8 cellular contexts compared by ENCODE assay signal in the genomic region with DNA sequence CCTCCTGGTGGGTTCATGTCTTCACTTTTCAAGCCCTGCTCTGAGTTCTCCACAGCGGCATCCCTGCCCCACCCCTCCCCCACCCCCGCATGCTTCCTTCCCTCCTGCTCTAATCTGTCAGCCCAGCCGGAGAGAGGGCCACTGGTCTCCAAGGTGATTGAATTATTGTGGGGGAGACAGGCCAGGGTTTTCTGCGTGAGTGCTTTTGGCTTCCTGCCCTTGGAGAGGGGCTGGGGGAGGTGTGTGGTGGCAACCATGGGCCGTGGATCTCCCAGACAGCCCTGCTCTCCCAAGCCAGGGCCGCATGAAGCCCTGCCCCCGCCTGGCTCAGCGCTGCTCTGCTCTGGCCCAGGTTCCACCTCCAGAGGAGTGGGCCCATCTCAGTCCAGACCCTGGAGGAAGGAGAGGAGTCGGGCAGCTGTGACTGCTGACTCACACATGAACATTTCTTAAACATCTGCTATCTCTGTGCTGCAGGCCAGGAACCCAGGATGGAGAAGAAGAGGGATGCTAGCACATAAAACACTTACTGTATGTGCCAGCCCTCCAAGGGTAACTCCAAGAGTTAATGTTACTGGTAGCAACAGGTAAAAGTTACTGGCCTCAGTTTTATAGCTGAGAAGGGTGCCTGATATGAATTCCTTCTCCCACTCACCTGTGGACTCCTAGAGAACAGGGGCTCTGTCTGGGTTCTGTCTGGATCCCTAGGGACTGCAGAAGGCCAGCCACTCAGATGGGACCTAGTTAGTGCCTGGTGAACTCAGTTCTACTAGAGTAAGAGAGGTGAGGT.
A peak's percentile ranks its signal among the peaks of the same experiment; 100 is the strongest.
DNase-seq lines count a peak whose midpoint lies in the region; ATAC-seq and TF ChIP-seq lines count a peak whose summit lies in the region.

No MANE protein-coding gene starts in this region.

- peaks cover 5% of the 10 kb centered on the region for H3K27me3 Mint-ChIP-seq in activated T-helper 1 cell treated with anti-CD3 and anti-CD28 coated beads, Interleukin-12 subunit alpha, Interleukin-12 subunit beta, Interleukin-2, Interleukin-4 antibody, amounts not matched to agents 30 ng/mL and 10 ng/mL and 1 ng/mL, durations not matched to agents 14 hours and 24 hours and 36 hours (ENCODE audit: insufficient read depth)

- no peak overlapping the region for H3K4me3 ChIP-seq in lower leg skin (ENCODE audit: low read depth, poor library complexity, severe bottlenecking)

- DNase-seq in GF-D8 (lab: John Stamatoyannopoulos, UW) (peak; percentile 80), NCI-H446 treated with DMSO at 0.1 percent for 48 hours (lab: John Stamatoyannopoulos, UW) (peak; percentile 71), fibroblast of peridontal ligament (ENCODE audit: extremely low read depth) (peak; percentile 58), pulmonary artery endothelial cell (ENCODE audit: low read depth, low spot score) (peak; percentile 69), lower leg skin (ENCODE audit: low spot score in 2 of 2) (no peak)
- no peak for DNase-seq in stimulated activated CD4-positive, alpha-beta T cell treated with anti-CD3 and anti-CD28 coated beads, Interleukin-15, amount 100 ng/mL, for 24 hours
- no peak for DNase-seq in activated T-helper 1 cell treated with anti-CD3 and anti-CD28 coated beads, Interleukin-12 subunit alpha, Interleukin-12 subunit beta, Interleukin-2, Interleukin-4 antibody, amounts not matched to agents 30 ng/mL and 10 ng/mL and 1 ng/mL, durations not matched to agents 14 hours and 24 hours and 36 hours (ENCODE audit: low spot score)

- no peak for TF ChIP-seq CTCF in lower leg skin (IDR thresholded peaks at IDR 0.05)

- 46 to 49% methylated on average over 9 of the region's 9 CpGs for WGBS in lower leg skin, 2 donors

- TF ChIP-seq POLR2A in lower leg skin (IDR thresholded peaks at IDR 0.05): no peak

- intact Hi-C loops in lower leg skin (cut with DNase I; ENCODE audit: low total_unique reads): no loop called here
- intact Hi-C loops in activated T-helper 1 cell treated with anti-CD3 and anti-CD28 coated beads, Interleukin-12 subunit alpha, Interleukin-12 subunit beta, Interleukin-2, Interleukin-4 antibody, amounts not matched to agents 30 ng/mL and 10 ng/mL and 1 ng/mL, durations not matched to agents 14 hours and 24 hours and 36 hours (cut with micrococcal nuclease): no loop called here

- H3K4me3 Mint-ChIP-seq in activated T-helper 1 cell treated with anti-CD3 and anti-CD28 coated beads, Interleukin-12 subunit alpha, Interleukin-12 subunit beta, Interleukin-2, Interleukin-4 antibody, amounts not matched to agents 30 ng/mL and 10 ng/mL and 1 ng/mL, durations not matched to agents 14 hours and 24 hours and 36 hours: no peak overlapping the region

- no peaks in the 10 kb centered on the region for H3K9me3 Mint-ChIP-seq in activated T-helper 1 cell treated with anti-CD3 and anti-CD28 coated beads, Interleukin-12 subunit alpha, Interleukin-12 subunit beta, Interleukin-2, Interleukin-4 antibody, amounts not matched to agents 30 ng/mL and 10 ng/mL and 1 ng/mL, durations not matched to agents 14 hours and 24 hours and 36 hours

- H3K27ac Mint-ChIP-seq in activated T-helper 1 cell treated with anti-CD3 and anti-CD28 coated beads, Interleukin-12 subunit alpha, Interleukin-12 subunit beta, Interleukin-2, Interleukin-4 antibody, amounts not matched to agents 30 ng/mL and 10 ng/mL and 1 ng/mL, durations not matched to agents 14 hours and 24 hours and 36 hours: no peak overlapping the region

- ATAC-seq in HG03565 (IDR thresholded peaks at IDR 0.05; ENCODE audit: unreplicated experiment): no peak

- no peaks in the 10 kb centered on the region for H3K36me3 Mint-ChIP-seq in activated T-helper 1 cell treated with anti-CD3 and anti-CD28 coated beads, Interleukin-12 subunit alpha, Interleukin-12 subunit beta, Interleukin-2, Interleukin-4 antibody, amounts not matched to agents 30 ng/mL and 10 ng/mL and 1 ng/mL, durations not matched to agents 14 hours and 24 hours and 36 hours (ENCODE audit: low read depth)

- no peaks in the 10 kb centered on the region for H3K4me1 Mint-ChIP-seq in activated T-helper 1 cell treated with anti-CD3 and anti-CD28 coated beads, Interleukin-12 subunit alpha, Interleukin-12 subunit beta, Interleukin-2, Interleukin-4 antibody, amounts not matched to agents 30 ng/mL and 10 ng/mL and 1 ng/mL, durations not matched to agents 14 hours and 24 hours and 36 hours (ENCODE audit: low read depth)

Comparison
In these comparisons a context has a peak if more than half of its experiments do, and no peak if none do; other contexts are left out.
1. DNase-seq: peak in GF-D8 (single experiment), NCI-H446 treated with DMSO at 0.1 percent for 48 hours (single experiment), fibroblast of peridontal ligament (single experiment) and pulmonary artery endothelial cell (single experiment); none in lower leg skin (0 of 2), stimulated activated CD4-positive, alpha-beta T cell treated with anti-CD3 and anti-CD28 coated beads, Interleukin-15, amount 100 ng/mL, for 24 hours (single experiment) and activated T-helper 1 cell treated with anti-CD3 and anti-CD28 coated beads, Interleukin-12 subunit alpha, Interleukin-12 subunit beta, Interleukin-2, Interleukin-4 antibody, amounts not matched to agents 30 ng/mL and 10 ng/mL and 1 ng/mL, durations not matched to agents 14 hours and 24 hours and 36 hours (single experiment).